ENCODE assay signal across 8 cellular contexts in the genomic region with DNA sequence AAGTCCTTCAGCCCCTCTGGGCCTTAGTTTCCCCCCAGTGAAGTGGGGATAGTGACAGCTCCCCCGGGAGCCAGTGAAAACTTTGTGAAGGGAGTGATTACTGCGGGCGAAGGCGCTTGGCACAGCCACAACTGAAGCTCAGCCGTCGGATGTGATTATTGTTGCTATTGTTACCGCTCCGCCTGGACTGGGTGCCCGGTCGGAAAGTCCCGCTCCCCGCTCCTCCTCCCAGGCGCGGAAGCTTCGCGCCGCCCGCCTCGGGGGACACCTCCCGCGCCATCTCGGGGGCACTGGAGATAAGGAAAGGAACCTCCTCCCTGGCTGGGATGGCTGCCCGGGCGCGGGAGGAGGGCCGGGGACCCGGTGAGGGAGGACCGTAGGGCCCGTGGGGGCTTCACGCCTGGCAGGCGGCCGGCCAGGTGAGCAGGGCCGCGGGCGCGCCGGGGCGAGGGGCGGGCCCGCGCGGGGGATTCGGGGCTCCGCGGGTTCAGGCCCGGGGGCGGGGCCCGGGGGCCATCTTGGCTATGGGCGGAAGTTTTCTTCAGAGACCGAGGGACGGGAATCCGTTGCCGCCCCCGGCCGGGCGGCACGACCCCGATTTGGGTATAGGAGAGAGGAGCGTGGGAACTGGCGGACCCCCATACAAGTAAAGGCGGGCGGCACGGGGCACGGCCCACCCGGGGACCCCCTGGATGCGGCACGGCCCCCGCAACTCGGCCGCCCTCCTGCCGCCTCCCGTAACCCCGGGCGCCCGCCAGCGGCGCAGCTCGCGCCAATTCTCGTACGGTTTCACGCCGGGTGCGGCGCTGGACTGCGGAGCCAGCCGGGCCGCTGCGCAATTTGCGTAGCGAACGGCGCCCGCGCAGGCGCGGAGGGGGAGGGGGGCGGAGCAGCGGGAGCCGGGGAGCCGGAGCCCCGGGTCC. TPM values are rescaled to one million over a fixed set of nuclear protein-coding genes. Genes with fewer than 3 reads are reported as not detected.
DNase-seq lines count a peak whose midpoint lies in the region; ATAC-seq, FAIRE-seq and TF ChIP-seq lines count a peak whose summit lies in the region.

Gene GPR137, plus strand, starts transcription at position 887 of the 923 bp plus-strand sequence. CDS start 677 bp downstream, outside the sequence.

- no peak for TF ChIP-seq POLR2A in GM12892 (IDR thresholded peaks at IDR 0.05; ENCODE audit: low read depth, low read length)
- no peak for TF ChIP-seq POLR2A in prostate gland (IDR thresholded peaks at IDR 0.05)

- peak within 1 kb of the TSS; percentile 92 for H3K4me3 ChIP-seq in left ventricle myocardium inferior
- peak within 1 kb of the TSS; percentile 71 to 80 for H3K4me3 ChIP-seq in prostate gland
- peak within 1 kb of the TSS; percentile 75 for H3K4me3 ChIP-seq in urinary bladder (ENCODE audit: low read depth, low read length)

- ATAC-seq in HG02588 (IDR thresholded peaks at IDR 0.05; ENCODE audit: unreplicated experiment) = peak; percentile 49
- ATAC-seq in T-helper 17 cell = peak; percentile 80

- peak within 1 kb of the TSS; percentile 95 for H3K27ac Mint-ChIP-seq in T-helper 17 cell

- peaks cover 20% of the 10 kb centered on the region for H3K4me1 Mint-ChIP-seq in T-helper 17 cell

- peaks cover 22% of the 10 kb centered on the region for H3K36me3 ChIP-seq in left ventricle myocardium inferior
- no peaks in the 10 kb centered on the region for H3K36me3 ChIP-seq in prostate gland
- no peaks in the 10 kb centered on the region for H3K36me3 ChIP-seq in urinary bladder (ENCODE audit: insufficient read depth)

- intact Hi-C loops in left ventricle myocardium inferior (cut with micrococcal nuclease) = no loop called here
- intact Hi-C loops in prostate gland (cut with DNase I) = no loop called here

- peaks cover 6% of the 10 kb centered on the region for H3K27me3 ChIP-seq in left ventricle myocardium inferior (ENCODE audit: low read depth)
- no peaks in the 10 kb centered on the region for H3K27me3 ChIP-seq in prostate gland (replicated peaks; ENCODE audit: insufficient read depth)

- H3K9me3 ChIP-seq in T-helper 17 cell (ENCODE audit: control insufficient read depth, low read length, poor library complexity, severe bottlenecking) (no peaks in the 10 kb centered on the region), left ventricle myocardium inferior (replicated peaks) (no peaks in the 10 kb centered on the region), prostate gland (no peaks in the 10 kb centered on the region)

- H3K4me1 ChIP-seq in left ventricle myocardium inferior (peaks cover 54% of the 10 kb centered on the region), prostate gland (replicated peaks) (peaks cover 7% of the 10 kb centered on the region), urinary bladder (ENCODE audit: insufficient read depth) (no peaks in the 10 kb centered on the region)

- H3K27ac ChIP-seq in left ventricle myocardium inferior (replicated peaks) (peak within 1 kb of the TSS; percentile 98), prostate gland (peak within 1 kb of the TSS; percentile 97 to 98), urinary bladder (ENCODE audit: low read depth) (peak within 1 kb of the TSS; percentile 96)

- no peaks in the 10 kb centered on the region for H3K36me3 Mint-ChIP-seq in T-helper 17 cell (ENCODE audit: low read depth)

- no peak for FAIRE-seq in GM12892 (lab: Jason Lieb, UNC)

- peak within 1 kb of the TSS; percentile 89 for H3K4me3 Mint-ChIP-seq in T-helper 17 cell

- H3K27me3 Mint-ChIP-seq in T-helper 17 cell = peaks cover under 1% of the 10 kb centered on the region

- DNase-seq in GM12892 (ENCODE audit: insufficient read length) = peak; percentile 97
- peak; percentile 38 for DNase-seq in NCI-H1048 (lab: John Stamatoyannopoulos, UW)
- peak; percentile 85 to 97 (median 88) for DNase-seq in T-helper 17 cell
- peak; percentile 43 for DNase-seq in amniotic stem cell (lab: John Stamatoyannopoulos, UW)
- DNase-seq in left ventricle myocardium inferior = peak; percentile 88
- DNase-seq in prostate gland (ENCODE audit: low spot score) = peak; percentile 82

- under 1% methylated on average over 54 of the region's 102 CpGs for WGBS in prostate gland
- under 1% methylated on average over 100 of the region's 102 CpGs for WGBS in urinary bladder

- TF ChIP-seq CTCF in left ventricle myocardium inferior (IDR thresholded peaks at IDR 0.05; ENCODE audit: borderline replicate concordance) = no peak
- TF ChIP-seq CTCF in prostate gland (IDR thresholded peaks at IDR 0.05) = peak in 2 of 4 experiments; percentile 27 to 29

RNA-seq across cellular contexts. Expression of gene GPR137, which starts in this region (rescaled TPM):
- 9.2 TPM for polyA plus RNA-seq in GM12892 (2012; ENCODE audit: missing spikeins)
- total RNA-seq in T-helper 17 cell (10 to 100 TPM; 46.5 to 57.9 TPM), left ventricle myocardium inferior (28.4 TPM), prostate gland (10 to 100 TPM; 38.8 to 94.9 TPM), urinary bladder (4.7 TPM)
- polyA plus RNA-seq in urinary bladder = 48.3 TPM

Comparison
In these comparisons a context has a peak if more than half of its experiments do, and no peak if none do; other contexts are left out.
1. Peak in every context shown above with its lines: DNase-seq, ATAC-seq, H3K4me3 ChIP-seq and H3K27ac ChIP-seq.
2. DNase-seq: peak in every context shown above with its lines; median percentile 97 in GM12892; 88 in T-helper 17 cell; 88 in left ventricle myocardium inferior; 82 in prostate gland; 43 in amniotic stem cell; 38 in NCI-H1048.